8 cellular contexts compared by ENCODE assay signal in the genomic region with DNA sequence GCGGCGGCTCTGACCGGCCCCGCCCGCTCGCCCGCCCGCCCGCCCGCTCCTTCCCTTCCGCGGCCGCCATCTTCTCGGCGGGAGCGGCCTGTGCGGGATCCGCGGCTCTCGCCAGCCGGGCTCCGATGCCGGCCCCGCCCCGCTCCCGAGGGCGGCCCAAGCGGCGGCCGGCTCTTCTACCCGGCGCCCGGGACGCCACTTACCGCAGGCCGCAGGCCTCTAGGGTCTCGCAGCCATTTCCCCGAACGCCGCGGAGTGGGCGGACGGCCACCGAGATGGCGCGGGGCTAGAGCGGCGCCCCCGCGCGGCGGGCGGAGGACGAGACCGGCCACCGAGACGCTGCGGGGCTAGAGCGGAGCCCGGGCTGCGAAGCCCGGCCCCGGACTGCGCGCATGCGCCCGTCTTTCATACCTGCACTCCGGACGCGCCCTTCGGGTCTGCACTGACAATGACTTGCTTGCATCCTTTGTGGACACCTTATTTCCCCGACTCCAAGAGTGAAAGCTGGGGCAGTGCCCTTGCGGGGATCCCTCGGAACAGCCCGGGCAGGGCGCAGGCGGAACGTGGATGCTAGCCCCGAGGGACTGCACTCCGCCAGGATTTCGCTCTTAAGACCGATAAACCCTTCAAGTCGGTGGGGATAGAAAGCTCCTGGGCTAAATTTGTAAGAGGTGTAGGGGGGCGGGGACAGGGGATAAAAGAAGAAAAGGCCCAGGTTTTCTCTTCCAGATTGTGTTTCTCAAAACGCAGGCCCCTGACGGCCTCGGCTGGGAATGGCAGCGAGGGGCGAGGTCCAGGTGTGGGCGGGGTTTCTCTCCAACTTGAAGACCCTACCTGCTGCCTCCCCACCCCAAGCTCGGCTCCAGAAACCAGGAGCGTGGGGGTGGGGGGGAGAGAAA. TPM values are rescaled to one million over a fixed set of nuclear protein-coding genes. Genes with fewer than 3 reads are reported as not detected.
A peak's percentile ranks its signal among the peaks of the same experiment; 100 is the strongest.
DNase-seq lines count a peak whose midpoint lies in the region; ATAC-seq and TF ChIP-seq lines count a peak whose summit lies in the region.

A gene (minus strand): TSS at position 277 of the 899 bp plus-strand sequence.

- DNase-seq in D341Med (ENCODE audit: low spot score) (peak; percentile 98), OCI-LY7 (ENCODE audit: low spot score) (peak; percentile 93), activated T-cell treated with anti-CD3 and anti-CD28 coated beads for 24 hours (ENCODE audit: low read depth) (peak; percentile 89), epithelial cell of proximal tubule (ENCODE audit: low read depth) (no peak)
- DNase-seq in stimulated activated CD8-positive, alpha-beta memory T cell treated with anti-CD3 and anti-CD28 coated beads, Interleukin-7, amount 100 ng/mL, for 1 hour (ENCODE audit: low read depth in 2 of 2), result peak; percentile 75 to 81

- H3K27me3 ChIP-seq in HUES64 (ENCODE audit: insufficient read depth, low read length) (no peaks in the 10 kb centered on the region), mucosa of stomach (ENCODE audit: control insufficient read depth, insufficient read depth, low read length) (no peaks in the 10 kb centered on the region)

- no peaks in the 10 kb centered on the region for H3K9me2 ChIP-seq in OCI-LY7 (ENCODE audit: insufficient read depth, low read length)

- H3K36me3 ChIP-seq in HUES64 (ENCODE audit: insufficient read depth, low read length) (0 out of 2 replicates have a peak, but pooled peaks cover 3% of the 10 kb centered on the region), OCI-LY7 (ENCODE audit: insufficient read depth, low read length) (peaks cover 29% of the 10 kb centered on the region; the same call in 1 of the 2 replicates), mucosa of stomach (ENCODE audit: control insufficient read depth, insufficient read depth, low read length) (no peaks in the 10 kb centered on the region)

- intact Hi-C loops in OCI-LY7 (cut with micrococcal nuclease; ENCODE audit: unreplicated experiment), result loop anchor here (1.0 kb wide), 1 partner anchor 19 kb away; no protein-coding TSS in a partner anchor

- CTCF ChIA-PET in OCI-LY7 (lab: Charles Lee; ENCODE audit: unreplicated experiment), result no interaction called here

- peak; percentile 80 for ATAC-seq in GM21423 (IDR thresholded peaks at IDR 0.05; ENCODE audit: unreplicated experiment)

- peaks cover 56% of the 10 kb centered on the region for H3K4me1 ChIP-seq in HUES64 (ENCODE audit: insufficient read depth, low read length)
- H3K4me1 ChIP-seq in OCI-LY7 (ENCODE audit: insufficient read depth, low read length, poor library complexity, severe bottlenecking), result peaks cover 83% of the 10 kb centered on the region
- H3K4me1 ChIP-seq in mucosa of stomach (ENCODE audit: control insufficient read depth, insufficient read depth, low read length), result peaks cover 48% of the 10 kb centered on the region

- under 1% methylated on average over 86 of the region's 92 CpGs for WGBS in HUES64

- BruUV-seq in OCI-LY7 (replicated peaks; lab: Mats Ljungman, UMichigan), result no TSS peak

- POLR2A ChIA-PET in OCI-LY7 (lab: Charles Lee), result interaction anchor here (1.1 kb wide), 2 partner anchors 9 to 28 kb away, joined by 4 to 5 read pairs; no protein-coding TSS in a partner anchor

- H3K4me3 ChIP-seq in HUES64 (ENCODE audit: low read length), result peak within 1 kb of the TSS; percentile 86
- peak within 1 kb of the TSS; percentile 92 for H3K4me3 ChIP-seq in OCI-LY7 (ENCODE audit: low read depth, low read length, poor library complexity, severe bottlenecking)
- peak within 1 kb of the TSS; percentile 92 for H3K4me3 ChIP-seq in epithelial cell of proximal tubule (ENCODE audit: low read depth, low read length)
- peak within 1 kb of the TSS; percentile 60 for H3K4me3 ChIP-seq in mucosa of stomach (ENCODE audit: low read length)

- H3K9me3 ChIP-seq in HUES64 (ENCODE audit: insufficient read depth, low read depth, low read length) (no peaks in the 10 kb centered on the region), OCI-LY7 (ENCODE audit: low read length) (no peaks in the 10 kb centered on the region), mucosa of stomach (ENCODE audit: control insufficient read depth, low read length) (no peaks in the 10 kb centered on the region)

- H3K4me2 ChIP-seq in OCI-LY7 (ENCODE audit: low read length), result peak within 1 kb of the TSS; percentile 98

- H3K27ac ChIP-seq in HUES64 (ENCODE audit: low read depth, low read length) (peak within 1 kb of the TSS; percentile 99), OCI-LY7 (ENCODE audit: low read depth, low read length, poor library complexity, severe bottlenecking) (peak within 1 kb of the TSS; percentile 89)

- H2AFZ ChIP-seq in OCI-LY7 (ENCODE audit: low read length), result no peak within 1 kb of the TSS

- peaks cover 43% of the 10 kb centered on the region for H4K20me1 ChIP-seq in OCI-LY7 (ENCODE audit: insufficient read depth, low read length)

- TF ChIP-seq CTCF in OCI-LY7 (conservative IDR thresholded peaks at IDR 0.05; ENCODE audit: low read length) (peak; percentile 62), epithelial cell of proximal tubule (conservative IDR thresholded peaks at IDR 0.05; ENCODE audit: low read depth, low read length) (peak; percentile 55)

- H3K9ac ChIP-seq in HUES64 (ENCODE audit: low read depth, low read length), result peak within 1 kb of the TSS; percentile 94
- H3K9ac ChIP-seq in mucosa of stomach (ENCODE audit: low read length), result peak within 1 kb of the TSS; percentile 93

- H3K79me2 ChIP-seq in OCI-LY7 (ENCODE audit: insufficient read depth, low read depth, low read length), result peaks cover 92% of the 10 kb centered on the region

RNA-seq across cellular contexts. Expression of the gene that starts here (rescaled TPM):
- polyA plus RNA-seq in HUES64 (2013, experiment 1 of 2), result 42.2 TPM
- polyA plus RNA-seq in HUES64 (2013, experiment 2 of 2), result 44.1 TPM
- 65.1 and 69.2 TPM in 2 replicates for total RNA-seq in OCI-LY7 (2014; rRNA removed; shearing (Covaris generic))
- 70.6 and 79.0 TPM in 2 replicates for total RNA-seq in OCI-LY7 (2022)
- total RNA-seq in epithelial cell of proximal tubule, result 26.9 and 32.3 TPM in 2 replicates
